Comparison of ENCODE assay signal across 21 cellular contexts in the genomic region with DNA sequence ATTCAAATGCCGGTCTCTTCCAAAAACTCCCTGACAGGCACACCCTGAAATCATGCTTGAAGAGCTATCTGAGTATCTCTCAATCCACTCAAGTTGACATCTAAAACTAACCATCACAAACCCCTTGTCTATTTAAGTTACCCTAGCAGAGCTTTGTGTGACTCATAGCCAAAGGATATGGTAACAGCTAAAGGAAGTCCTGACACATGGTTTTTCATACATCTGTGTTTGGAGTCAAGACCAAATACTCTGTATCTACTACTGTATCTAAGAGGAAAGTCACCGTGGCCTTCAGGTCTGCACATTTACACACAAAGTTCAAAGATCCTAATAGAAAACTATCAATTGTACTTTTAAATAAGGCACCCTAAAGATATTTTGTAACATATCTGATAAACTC.
"Had no signal": no experiment of that assay in that cellular context is flagged by ENCODE, and none has a peak within 500 bp of the region (broad histone marks: within the 10 kb centered on the region; RNA-seq: fewer than 3 reads in every experiment).

No MANE protein-coding gene starts in this region.

- H3K4me1 ChIP-seq: esophagus squamous epithelium, psoas muscle, spleen, tibial nerve, upper lobe of right lung, vagina had no signal

- H3K36me3 ChIP-seq: esophagus squamous epithelium, neutrophil, spleen, tibial nerve, upper lobe of right lung, vagina had no signal

- H2AFZ ChIP-seq: hepatocyte had no signal

- DNase-seq: esophagus squamous epithelium; foreskin melanocyte; head of caudate nucleus; kidney; left colon; left ventricle myocardium superior; mesenchymal stem cell; midbrain; naive B cell; psoas muscle; retina; spleen; stimulated activated CD4-positive, alpha-beta T cell treated with anti-CD3 and anti-CD28 coated beads, Interleukin-15, amount 100 ng/mL, for 24 hours; stimulated activated CD4-positive, alpha-beta T cell treated with anti-CD3 and anti-CD28 coated beads, Interleukin-1b, Interleukin-23, amount 100 ng/mL, for 48 hours; stimulated activated CD4-positive, alpha-beta T cell treated with anti-CD3 and anti-CD28 coated beads, Interleukin-4, amount 100 ng/mL, for 24 hours; upper lobe of right lung had no signal

- H3K4me2 ChIP-seq: hepatocyte had no signal

- H3K9me3 ChIP-seq: esophagus squamous epithelium, neutrophil, upper lobe of right lung, vagina had no signal

- H3K27ac ChIP-seq: esophagus squamous epithelium, hepatocyte, neutrophil, psoas muscle, spleen, tibial nerve, upper lobe of right lung, vagina had no signal

- H3K27me3 ChIP-seq: esophagus squamous epithelium, hepatocyte, neutrophil, spleen, tibial nerve, upper lobe of right lung, vagina had no signal

- H3K4me3 ChIP-seq: esophagus squamous epithelium, hepatocyte, lung, psoas muscle, spleen, tibial nerve, upper lobe of right lung, vagina had no signal

- H3K79me2 ChIP-seq: hepatocyte had no signal
